In genomic region chr12:94875525-94875924, GRCh38 we compare ENCODE assay signal across 8 cellular contexts.
DNase-seq lines count a peak whose midpoint lies in the region; ATAC-seq and TF ChIP-seq lines count a peak whose summit lies in the region.

No MANE protein-coding gene starts in this region.

- H3K9me2 ChIP-seq in PC-3 (replicated peaks; ENCODE audit: low read length): no peaks in the 10 kb centered on the region

- H3K79me2 ChIP-seq in PC-3 (ENCODE audit: low read length): no peaks in the 10 kb centered on the region

- no peak overlapping the region for H3K4me2 ChIP-seq in PC-3 (ENCODE audit: low read length)

- DNase-seq in EL (peak; percentile 9), PC-3 (peak; percentile 58), fibroblast of the aortic adventitia (ENCODE audit: low read depth) (peak; percentile 5), epidermal melanocyte (ENCODE audit: insufficient read length, low spot score) (no peak), transverse colon (no peak)
- DNase-seq in stimulated activated naive CD8-positive, alpha-beta T cell treated with anti-CD3 and anti-CD28 coated beads, Interleukin-15, Interleukin-2, amounts not matched to agents 100 U/mL and 50 U/mL, for 24 hours: peak; percentile 8

- TF ChIP-seq CTCF in PC-3 (conservative IDR thresholded peaks at IDR 0.05; ENCODE audit: low read depth, low read length) (peak; percentile 57), fibroblast of the aortic adventitia (IDR thresholded peaks at IDR 0.05; ENCODE audit: insufficient read depth, low read length) (no peak), transverse colon (IDR thresholded peaks at IDR 0.05) (peak in 2 of 5 experiments; percentile 16 to 28)

- H3K4me3 ChIP-seq in PC-3 (ENCODE audit: low read length) (no peak overlapping the region), fibroblast of the aortic adventitia (ENCODE audit: low read depth, low read length) (no peak overlapping the region), transverse colon (no peak overlapping the region)

- intact Hi-C loops in PC-3 (cut with micrococcal nuclease) (loop anchor here (10.0 kb wide), 1 partner anchor 331 kb away; no protein-coding TSS in a partner anchor), transverse colon (cut with DNase I; ENCODE audit: low total_unique reads) (no loop called here)

- ATAC-seq in GM19395 (IDR thresholded peaks at IDR 0.05; ENCODE audit: unreplicated experiment) (peak; percentile 61), HG03521 (IDR thresholded peaks at IDR 0.05; ENCODE audit: unreplicated experiment) (peak; percentile 36), PC-3 (peak; percentile 45)
- peak; percentile 73 for ATAC-seq in stimulated activated naive CD8-positive, alpha-beta T cell treated with anti-CD3 and anti-CD28 coated beads, Interleukin-15, Interleukin-2, amounts not matched to agents 100 U/mL and 50 U/mL, for 24 hours

- H3K4me1 ChIP-seq in PC-3 (ENCODE audit: insufficient read depth, low read length) (no peaks in the 10 kb centered on the region), transverse colon (peaks cover 3 to 15% (median 14%) of the 10 kb centered on the region in 4 donors)

- no peaks in the 10 kb centered on the region for H3K36me3 ChIP-seq in PC-3 (ENCODE audit: low read depth, low read length)
- H3K36me3 ChIP-seq in transverse colon: no peaks in the 10 kb centered on the region

- TF ChIP-seq EP300 in transverse colon (IDR thresholded peaks at IDR 0.05; ENCODE audit: low read depth): no peak

- BruUV-seq in PC-3 (replicated peaks; lab: Mats Ljungman, UMichigan): no TSS peak

- CTCF ChIA-PET in PC-3 (lab: Charles Lee): interaction anchor here (0.5 to 0.6 kb wide), 2 partner anchors 80 to 113 kb away, joined by 4 read pairs; no protein-coding TSS in a partner anchor

- 10 to 39% methylated on average over 3 to 5 of the region's 5 CpGs for WGBS in transverse colon (ENCODE audit: low coverage in 1 of 2), 2 donors

- TF ChIP-seq POLR2A in transverse colon (IDR thresholded peaks at IDR 0.05): no peak

- peaks cover 58% of the 10 kb centered on the region for H3K27me3 ChIP-seq in PC-3 (ENCODE audit: low read length)
- peaks cover 68% of the 10 kb centered on the region for H3K27me3 ChIP-seq in transverse colon

- H4K20me1 ChIP-seq in PC-3 (ENCODE audit: low read length): 0 out of 2 replicates have a peak, but pooled peaks cover 3% of the 10 kb centered on the region

- H3F3A ChIP-seq in PC-3 (ENCODE audit: low read length, unreplicated experiment): no peaks in the 10 kb centered on the region

- in situ Hi-C loops in transverse colon (cut with MboI; ENCODE audit: low pct_ligation_motif_present in 1 of 4, low pct_unique_long_range_greater_than_20kb in 1 of 4, low sequenced_read_pairs in 3 of 4): no loop called here

- POLR2A ChIA-PET in PC-3 (lab: Charles Lee; ENCODE audit: unreplicated experiment): no interaction called here

- H2AFZ ChIP-seq in PC-3 (ENCODE audit: low read length): no peak overlapping the region

- H3K27ac ChIP-seq in PC-3 (ENCODE audit: low read length) (no peak overlapping the region), transverse colon (no peak overlapping the region)

- H3K9me3 ChIP-seq in PC-3 (ENCODE audit: low read length): no peaks in the 10 kb centered on the region
- H3K9me3 ChIP-seq in transverse colon: no peaks in the 10 kb centered on the region

- H3K9ac ChIP-seq in PC-3 (ENCODE audit: low read length): no peak overlapping the region

Comparison
In these comparisons a context has a peak if more than half of its experiments do, and no peak if none do; other contexts are left out.
1. DNase-seq: peak in EL (single experiment), PC-3 (single experiment), fibroblast of the aortic adventitia (single experiment) and stimulated activated naive CD8-positive, alpha-beta T cell treated with anti-CD3 and anti-CD28 coated beads, Interleukin-15, Interleukin-2, amounts not matched to agents 100 U/mL and 50 U/mL, for 24 hours (single experiment); none in epidermal melanocyte (single experiment) and transverse colon (single experiment).
2. Peak in every context shown above with its lines, with median percentiles within 50 percentile points of each other: ATAC-seq.